In the genomic region with DNA sequence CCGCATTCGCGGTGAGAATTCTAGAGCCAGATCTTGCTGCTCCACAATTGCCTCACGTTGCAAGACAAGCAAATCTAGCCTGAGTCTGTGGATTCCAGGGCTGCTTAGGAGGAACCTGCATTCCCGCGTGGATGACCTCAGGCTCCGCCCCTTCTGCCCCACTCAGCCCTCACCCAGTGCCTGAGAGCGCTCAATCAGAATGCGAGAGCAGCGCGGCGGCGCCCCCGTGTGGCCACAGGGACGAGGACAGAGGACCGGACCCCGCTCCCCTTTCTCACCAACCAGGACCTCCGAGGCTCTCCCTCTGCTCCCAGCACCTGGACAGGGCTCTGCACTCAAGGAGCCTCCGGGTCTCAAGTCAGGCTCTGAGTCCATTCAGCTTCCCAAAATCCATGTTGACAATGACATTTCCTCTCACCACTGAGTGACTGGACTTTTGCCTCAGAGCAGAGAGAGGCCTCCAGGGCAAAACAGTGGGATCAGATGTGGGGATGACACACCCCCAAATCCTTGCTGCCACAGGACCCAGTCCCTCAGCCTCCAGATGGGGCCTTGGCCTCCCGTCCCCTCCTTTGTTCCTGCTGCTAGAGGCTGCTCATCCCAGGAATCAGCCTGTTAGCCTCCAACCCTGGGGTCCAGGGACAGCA, we compare ENCODE assay signal across 8 cellular contexts. TPM values are rescaled to one million over a fixed set of nuclear protein-coding genes. Genes with fewer than 3 reads are reported as not detected.
DNase-seq lines count a peak whose midpoint lies in the region; ATAC-seq and TF ChIP-seq lines count a peak whose summit lies in the region.

No MANE protein-coding gene starts in this region.

- no peaks in the 10 kb centered on the region for H3K9me3 ChIP-seq in adrenal gland (replicated peaks in 1 of 3)

- POLR2A ChIA-PET in T-cell (lab: Charles Lee), result no interaction called here

- H3K4me1 Mint-ChIP-seq in T-cell, result peaks cover 0 to 5% (median 3%) of the 10 kb centered on the region in 3 donors

- peak; percentile 70 to 86 (median 82) for TF ChIP-seq CTCF in adrenal gland (IDR thresholded peaks at IDR 0.05)

- H3K36me3 ChIP-seq in adrenal gland (replicated peaks in 1 of 2), result no peaks in the 10 kb centered on the region

- CTCF ChIA-PET in T-cell (lab: Charles Lee), result interaction anchor here in 1 of 2 donors (0.8 to 2.2 kb wide), 3 partner anchors 38 to 178 kb away, joined by 4 to 10 read pairs (median 4); no protein-coding TSS in a partner anchor

- H3K4me3 ChIP-seq in adrenal gland, result no peak overlapping the region

- TF ChIP-seq POLR2A in adrenal gland (IDR thresholded peaks at IDR 0.05), result no peak

- H3K9me3 Mint-ChIP-seq in T-cell, result no peaks in the 10 kb centered on the region

- H3K27ac Mint-ChIP-seq in T-cell, result no peak overlapping the region

- H3K4me3 Mint-ChIP-seq in T-cell, result no peak overlapping the region

- WGBS in adrenal gland, 4 donors, result 12 to 20% (median 13%) methylated on average over 9 to 20 of the region's 20 CpGs

- intact Hi-C loops in adrenal gland (cut with DNase I) (loop anchor here (2.0 to 10.0 kb wide), 3 partner anchors 40 to 172 kb away; no protein-coding TSS in a partner anchor), left ventricle myocardium superior (cut with micrococcal nuclease) (no loop called here)

- ATAC-seq in GM21360 (IDR thresholded peaks at IDR 0.05; ENCODE audit: unreplicated experiment) (peak; percentile 51), T-cell (replicated peaks in 1 of 4) (peak; percentile 96 to 100 (median 98)), left ventricle myocardium superior (peak; percentile 95), GM18502 (IDR thresholded peaks at IDR 0.05; ENCODE audit: poor library complexity, unreplicated experiment) (no peak)

- DNase-seq in AG20443 (ENCODE audit: low spot score), result peak; percentile 92
- DNase-seq in NAMALWA (ENCODE audit: low spot score), result peak; percentile 85
- peak; percentile 51 to 89 (median 78) for DNase-seq in T-cell
- peak; percentile 74 to 89 (median 85) for DNase-seq in adrenal gland
- DNase-seq in left ventricle myocardium superior, result peak; percentile 91
- peak; percentile 41 for DNase-seq in renal cortical epithelial cell (ENCODE audit: low read depth)

- H3K4me1 ChIP-seq in adrenal gland (replicated peaks in 1 of 2), result peaks cover 0 to 4% of the 10 kb centered on the region in 2 donors

- peaks cover 34 to 43% of the 10 kb centered on the region in 2 donors for H3K27me3 Mint-ChIP-seq in T-cell

- H3K36me3 Mint-ChIP-seq in T-cell, result no peaks in the 10 kb centered on the region

- no peak overlapping the region for H3K27ac ChIP-seq in adrenal gland

- peaks cover 14% of the 10 kb centered on the region for H3K27me3 ChIP-seq in adrenal gland

RNA-seq across cellular contexts. Expression of a gene that starts 52.0 kb away (rescaled TPM):
- total RNA-seq in T-cell (10 to 100 TPM; 38.4 to 64.6 (median 56.7) TPM), adrenal gland (100 to 1,000 TPM in 2 of 8 donors, 10 to 100 TPM in 6; 32.1 to 110 (median 59.7) TPM), left ventricle myocardium superior (25.5 TPM), renal cortical epithelial cell (15.8 and 34.7 TPM in 2 replicates)
- 100 to 1,000 TPM in 2 of 3 donors, 10 to 100 TPM in 1; 24.2 to 223 (median 210) TPM for polyA plus RNA-seq in adrenal gland

Comparison
In these comparisons a context has a peak if more than half of its experiments do, and no peak if none do; other contexts are left out.
1. DNase-seq: peak in every context shown above with its lines; median percentile 92 in AG20443; 91 in left ventricle myocardium superior; 85 in NAMALWA; 85 in adrenal gland; 78 in T-cell; 41 in renal cortical epithelial cell.